9 cellular contexts compared by ENCODE assay signal in genomic region chr13:109243311-109243951, GRCh38.
DNase-seq lines count a peak whose midpoint lies in the region; ATAC-seq, FAIRE-seq and TF ChIP-seq lines count a peak whose summit lies in the region.
"Had no signal": no experiment of that assay in that cellular context is flagged by ENCODE, and none has a peak within 500 bp of the region (broad histone marks: within the 10 kb centered on the region; RNA-seq: fewer than 3 reads in every experiment).

No MANE protein-coding gene starts in this region.

- H4K20me1 ChIP-seq in astrocyte (ENCODE audit: insufficient read depth, low read length), result no peaks in the 10 kb centered on the region

- 0 to 48% methylated on average over 1 to 9 of the region's 9 CpGs for WGBS in transverse colon (ENCODE audit: low coverage in 1 of 2), 2 donors

- TF ChIP-seq CTCF in astrocyte (IDR thresholded peaks at IDR 0.05; ENCODE audit: insufficient read depth, low read depth, low read length) (no peak), transverse colon (IDR thresholded peaks at IDR 0.05) (no peak)

- H3K27me3 Mint-ChIP-seq in astrocyte (ENCODE audit: low read depth, unreplicated experiment), result no peaks in the 10 kb centered on the region

- H3K79me2 ChIP-seq in astrocyte (ENCODE audit: insufficient read depth, low read length), result no peaks in the 10 kb centered on the region

- peaks cover 29% of the 10 kb centered on the region for H3K4me1 ChIP-seq in astrocyte (ENCODE audit: insufficient read depth, low read length)
- H3K4me1 ChIP-seq in transverse colon, result no peaks in the 10 kb centered on the region

- H3K4me3 Mint-ChIP-seq in astrocyte (ENCODE audit: unreplicated experiment), result peak overlapping the region; percentile 11

- ATAC-seq in GM21528 (IDR thresholded peaks at IDR 0.05; ENCODE audit: low FRiP score, unreplicated experiment), result no peak

- no peaks in the 10 kb centered on the region for H3K9me3 ChIP-seq in astrocyte (ENCODE audit: insufficient read depth, low read depth, low read length)
- peaks cover 0 to 10% of the 10 kb centered on the region in 2 donors for H3K9me3 ChIP-seq in transverse colon

- H3K9ac ChIP-seq in astrocyte (ENCODE audit: low read length), result peak overlapping the region; percentile 75

- peak overlapping the region; percentile 41 for H2AFZ ChIP-seq in astrocyte (ENCODE audit: low read depth, low read length)

- no peaks in the 10 kb centered on the region for H3K27me3 ChIP-seq in astrocyte (ENCODE audit: insufficient read depth, low read length)
- no peaks in the 10 kb centered on the region for H3K27me3 ChIP-seq in transverse colon

- H3K4me3 ChIP-seq in astrocyte (ENCODE audit: insufficient read depth, low read depth, low read length) (peak overlapping the region; percentile 22), transverse colon (no peak overlapping the region)

- peak; percentile 100 for FAIRE-seq in astrocyte (lab: Jason Lieb, UNC)

- intact Hi-C loops in transverse colon (cut with DNase I; ENCODE audit: low total_unique reads), result no loop called here

- no peaks in the 10 kb centered on the region for H3K36me3 ChIP-seq in astrocyte (ENCODE audit: insufficient read depth, low read length)
- no peaks in the 10 kb centered on the region for H3K36me3 ChIP-seq in transverse colon

- no peak for TF ChIP-seq POLR2A in transverse colon (IDR thresholded peaks at IDR 0.05)

- DNase-seq in HT-29 (ENCODE audit: low spot score) (peak; percentile 82), astrocyte (ENCODE audit: low read depth) (peak; percentile 97), hepatic stellate cell (ENCODE audit: low spot score) (peak; percentile 50), superior temporal gyrus (ENCODE audit: extremely low spot score) (peak; percentile 47), transverse colon (no peak), GOT3 (lab: John Stamatoyannopoulos, UW) (no peak), Kasumi-1 (lab: John Stamatoyannopoulos, UW) (no peak)
- DNase-seq: stimulated activated CD4-positive, alpha-beta T cell treated with anti-CD3 and anti-CD28 coated beads, Interleukin-2, amount 100 ng/mL, for 48 hours had no signal

- H3K9me3 Mint-ChIP-seq in astrocyte (ENCODE audit: unreplicated experiment), result no peaks in the 10 kb centered on the region

- no peaks in the 10 kb centered on the region for H3K36me3 Mint-ChIP-seq in astrocyte (ENCODE audit: low read depth, unreplicated experiment)

- H3K4me1 Mint-ChIP-seq in astrocyte (ENCODE audit: low read depth, unreplicated experiment), result peaks cover 32% of the 10 kb centered on the region

- no peak for TF ChIP-seq EP300 in transverse colon (IDR thresholded peaks at IDR 0.05; ENCODE audit: low read depth)

- in situ Hi-C loops in transverse colon (cut with MboI; ENCODE audit: low pct_ligation_motif_present in 1 of 4, low pct_unique_long_range_greater_than_20kb in 1 of 4, low sequenced_read_pairs in 3 of 4), result no loop called here

- H3K27ac ChIP-seq in astrocyte (ENCODE audit: low read depth, low read length) (peak overlapping the region; percentile 93), transverse colon (peak overlapping the region in 2 of 4 donors; percentile 30 to 47)

- peak overlapping the region; percentile 98 for H3K27ac Mint-ChIP-seq in astrocyte (ENCODE audit: unreplicated experiment)

- peak overlapping the region; percentile 73 for H3K4me2 ChIP-seq in astrocyte (ENCODE audit: low read length)

Comparison
In these comparisons a context has a peak if more than half of its experiments do, and no peak if none do; other contexts are left out.
1. DNase-seq: peak in HT-29 (single experiment), astrocyte (single experiment), hepatic stellate cell (single experiment) and superior temporal gyrus (single experiment); none in transverse colon (single experiment), GOT3 (single experiment) and Kasumi-1 (0 of 2).